Comparison of ENCODE assay signal across 8 cellular contexts in the genomic region with DNA sequence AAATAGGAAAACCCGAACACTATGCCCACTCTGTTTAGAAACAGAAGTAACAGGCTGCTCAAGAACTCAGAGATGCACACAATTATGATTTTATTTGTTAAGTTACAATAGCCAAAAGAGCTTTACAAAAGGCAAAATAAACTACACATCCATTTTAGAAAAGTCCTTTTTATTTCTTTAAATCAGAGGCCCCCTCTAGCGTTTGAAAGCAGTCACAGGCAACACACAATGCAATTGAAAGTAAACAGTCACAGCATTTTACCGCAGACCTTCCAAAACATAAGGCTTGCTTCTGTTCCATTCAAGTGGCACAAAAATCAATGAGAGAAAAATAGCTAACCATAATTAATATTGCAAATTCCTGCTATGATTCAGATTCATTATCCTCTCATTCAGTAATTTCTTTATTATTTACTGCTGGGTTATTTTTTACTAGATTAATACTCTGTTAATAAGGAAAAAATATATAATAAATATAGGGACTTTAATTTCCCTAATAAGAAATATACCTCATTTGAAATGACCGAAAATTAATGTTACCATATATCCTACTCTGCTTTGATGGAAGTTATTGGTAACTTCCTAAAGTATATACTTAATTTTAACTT.
A peak's percentile ranks its signal among the peaks of the same experiment; 100 is the strongest.
DNase-seq lines count a peak whose midpoint lies in the region; ATAC-seq and TF ChIP-seq lines count a peak whose summit lies in the region.

No MANE protein-coding gene starts in this region.

- H3K9ac ChIP-seq in parathyroid adenoma, result no peak overlapping the region

- POLR2A ChIA-PET in AG04450 (lab: Yijun Ruan, JAX), result no interaction called here
- POLR2A ChIA-PET in PC-9 (lab: Charles Lee; ENCODE audit: unreplicated experiment), result no interaction called here

- no peaks in the 10 kb centered on the region for H3K36me3 ChIP-seq in PC-9 (ENCODE audit: low read depth)
- H3K36me3 ChIP-seq in esophagus muscularis mucosa, result peaks cover 0 to 32% (median 12%) of the 10 kb centered on the region in 4 donors
- no peaks in the 10 kb centered on the region for H3K36me3 ChIP-seq in parathyroid adenoma (ENCODE audit: control insufficient read depth, insufficient read depth, low read length)

- peak; percentile 88 for TF ChIP-seq CTCF in AG04450 (IDR thresholded peaks at IDR 0.05; ENCODE audit: low read depth, low read length)
- peak; percentile 55 for TF ChIP-seq CTCF in GM13977 (IDR thresholded peaks at IDR 0.05; ENCODE audit: extremely low read depth, insufficient read depth, missing control alignments)
- peak; percentile 70 for TF ChIP-seq CTCF in PC-9 (conservative IDR thresholded peaks at IDR 0.05)
- peak; percentile 63 to 71 (median 67) for TF ChIP-seq CTCF in esophagus muscularis mucosa (IDR thresholded peaks at IDR 0.05)
- TF ChIP-seq CTCF in parathyroid adenoma (IDR thresholded peaks at IDR 0.05), result peak; percentile 32

- H4K20me1 ChIP-seq in PC-9 (ENCODE audit: insufficient read depth), result no peaks in the 10 kb centered on the region

- no peak overlapping the region for H3K27ac ChIP-seq in AG04450 (ENCODE audit: low read depth, low read length)
- no peak overlapping the region for H3K27ac ChIP-seq in PC-9
- no peak overlapping the region for H3K27ac ChIP-seq in esophagus muscularis mucosa (replicated peaks in 1 of 4)
- H3K27ac ChIP-seq in parathyroid adenoma, result no peak overlapping the region

- H3K4me3 ChIP-seq in AG04450 (ENCODE audit: low read depth, low read length) (no peak overlapping the region), PC-9 (no peak overlapping the region), esophagus muscularis mucosa (no peak overlapping the region), parathyroid adenoma (ENCODE audit: low read depth, low read length) (no peak overlapping the region)

- DNase-seq in AG04450 (ENCODE audit: low read depth, low spot score) (no peak), GM13977 (ENCODE audit: low spot score) (no peak), PC-9 (peak in 1 of 2 experiments; percentile 3), esophagus muscularis mucosa (ENCODE audit: extremely low spot score) (no peak)
- DNase-seq in activated CD4-positive, alpha-beta T cell treated with anti-CD3 and anti-CD28 coated beads, Interleukin-2, amount 50 U/mL, for 1 hour, result no peak
- DNase-seq in stimulated activated CD4-positive, alpha-beta T cell treated with anti-CD3 and anti-CD28 coated beads, Interleukin-4, amount 100 ng/mL, for 1 hour, result no peak

- no peaks in the 10 kb centered on the region for H3K9me2 ChIP-seq in PC-9 (ENCODE audit: insufficient read depth)

- TF ChIP-seq EP300 in esophagus muscularis mucosa (IDR thresholded peaks at IDR 0.05), result no peak

- no peaks in the 10 kb centered on the region for H3K79me2 ChIP-seq in PC-9 (ENCODE audit: low read depth)
- no peaks in the 10 kb centered on the region for H3K79me2 ChIP-seq in parathyroid adenoma

- BruUV-seq in PC-9 (replicated peaks; lab: Mats Ljungman, UMichigan), result no TSS peak

- intact Hi-C loops in PC-9 (cut with micrococcal nuclease; ENCODE audit: unreplicated experiment), result no loop called here
- intact Hi-C loops in esophagus muscularis mucosa (cut with DNase I), result loop anchor here (10.0 kb wide), 2 partner anchors 440 to 640 kb away; no protein-coding TSS in a partner anchor

- CTCF ChIA-PET in AG04450 (lab: Charles Lee), result interaction anchor here (0.6 to 2.6 kb wide), 59 partner anchors 9 to 856 kb away, joined by 3 to 22 read pairs (median 4); no protein-coding TSS in a partner anchor
- CTCF ChIA-PET in PC-9 (lab: Charles Lee), result no interaction called here

- no peak for TF ChIP-seq POLR2A in esophagus muscularis mucosa (IDR thresholded peaks at IDR 0.05; ENCODE audit: low read depth)

- in situ Hi-C loops in GM13977 (cut with MboI; ENCODE audit: low pct_unique_long_range_greater_than_20kb, low sequenced_read_pairs, unreplicated experiment), result no loop called here

- H3K27me3 ChIP-seq in AG04450 (ENCODE audit: control insufficient read depth, insufficient read depth, low read length), result no peaks in the 10 kb centered on the region
- H3K27me3 ChIP-seq in PC-9 (ENCODE audit: insufficient read depth, low read depth), result no peaks in the 10 kb centered on the region
- no peaks in the 10 kb centered on the region for H3K27me3 ChIP-seq in esophagus muscularis mucosa
- H3K27me3 ChIP-seq in parathyroid adenoma (ENCODE audit: control insufficient read depth, insufficient read depth, low read length), result no peaks in the 10 kb centered on the region

- H3F3A ChIP-seq in PC-9 (ENCODE audit: insufficient read depth, low read depth), result no peaks in the 10 kb centered on the region

- WGBS in esophagus muscularis mucosa, result 57% methylated on average over 4 of the region's 4 CpGs

- H3K9me3 ChIP-seq in AG04450 (ENCODE audit: control insufficient read depth, insufficient read depth, low read length) (no peaks in the 10 kb centered on the region), PC-9 (ENCODE audit: insufficient read depth, low read depth) (no peaks in the 10 kb centered on the region), esophagus muscularis mucosa (no peaks in the 10 kb centered on the region), parathyroid adenoma (ENCODE audit: control insufficient read depth, low read length) (no peaks in the 10 kb centered on the region)

- H3K4me2 ChIP-seq in PC-9, result no peak overlapping the region
- no peak overlapping the region for H3K4me2 ChIP-seq in parathyroid adenoma (ENCODE audit: low read length)

- no peaks in the 10 kb centered on the region for H3K4me1 ChIP-seq in PC-9 (replicated peaks; ENCODE audit: insufficient read depth)
- peaks cover 0 to 14% (median 11%) of the 10 kb centered on the region in 4 donors for H3K4me1 ChIP-seq in esophagus muscularis mucosa
- no peaks in the 10 kb centered on the region for H3K4me1 ChIP-seq in parathyroid adenoma

- no peak overlapping the region for H2AFZ ChIP-seq in PC-9
- no peak overlapping the region for H2AFZ ChIP-seq in parathyroid adenoma

- ATAC-seq in HG03175 (IDR thresholded peaks at IDR 0.05; ENCODE audit: unreplicated experiment), result no peak

Comparison
In these comparisons a context has a peak if more than half of its experiments do, and no peak if none do; other contexts are left out.
1. CTCF ChIP-seq: peak in every context shown above with its lines; median percentile 88 in AG04450; 70 in PC-9; 67 in esophagus muscularis mucosa; 55 in GM13977; 32 in parathyroid adenoma.